In genomic region chr2:231961349-231962166, GRCh38 we compare ENCODE assay signal across 1 cellular context.
A peak's percentile ranks its signal among the peaks of the same experiment; 100 is the strongest.
TF ChIP-seq lines count a peak whose summit lies in the region.

Gene DIS3L2 (plus strand): TSS chr2:231961713. CDS start chr2:232014928, 53,215 bp downstream.

TF ChIP-seq in HCT116, 20 proteins besides CTCF, POLR2A, EP300 and RAD21 (continued from another document):
- TF ChIP-seq EZH2phosphoT487 (IDR thresholded peaks at IDR 0.05; ENCODE audit: borderline replicate concordance) (no peak), CBX3 (IDR thresholded peaks at IDR 0.05; ENCODE audit: low read depth) (peak; percentile 60; the same call in 1 of the 2 replicates)
